Comparison of ENCODE assay signal across 36 cellular contexts in genomic region chr4:145281946-145282345, GRCh38.
"Had no signal": no experiment of that assay in that cellular context is flagged by ENCODE, and none has a peak within 500 bp of the region (broad histone marks: within the 10 kb centered on the region; RNA-seq: fewer than 3 reads in every experiment).

No MANE protein-coding gene starts in this region.

- H3K4me3 Mint-ChIP-seq: activated B cell treated with CpG ODN at 0.5 μM for 24 hours; activated CD4-positive, alpha-beta memory T cell treated with anti-CD3 and anti-CD28 coated beads for 36 hours; activated CD4-positive, alpha-beta T cell treated with anti-CD3 and anti-CD28 coated beads, Interleukin-2, amount 10 ng/mL, durations not matched to agents 24 days and 14 days; activated CD8-positive, alpha-beta T cell treated with anti-CD3 and anti-CD28 coated beads for 36 hours; activated naive CD4-positive, alpha-beta T cell treated with anti-CD3 and anti-CD28 coated beads for 36 hours; activated naive CD8-positive, alpha-beta T cell treated with anti-CD3 and anti-CD28 coated beads for 36 hours; activated T-cell treated with anti-CD3 and anti-CD28 coated beads, Interleukin-2, amount 50 U/mL, for 4 hours; activated T-cell treated with anti-CD3 and anti-CD28 coated beads, Interleukin-2, amount 50 U/mL, for 72 hours; activated T-helper 1 cell treated with anti-CD3 and anti-CD28 coated beads, Interleukin-12 subunit alpha, Interleukin-12 subunit beta, Interleukin-2, Interleukin-4 antibody, amounts not matched to agents 30 ng/mL and 10 ng/mL and 1 ng/mL, durations not matched to agents 14 hours and 24 hours and 36 hours; activated T-helper 17 cell treated with anti-CD3 and anti-CD28 coated beads, Interleukin-2, amount 50 U/mL, for 72 hours; brain; central memory CD8-positive, alpha-beta T cell; T-helper 1 cell treated with Interleukin-12 subunit alpha and Interleukin-12 subunit beta and Interleukin-4 antibody, amounts not matched to agents 30 μg/mL and 1 μg/mL, for 36 hours; T-helper 2 cell treated with Interferon-gamma antibody and Interleukin-4, amounts not matched to agents 5 μg/mL and 100 μg/mL, for 36 hours had no signal

- H3K36me3 ChIP-seq: adrenal gland, ascending aorta, cardiac muscle cell had no signal

- H3K27me3 ChIP-seq: adrenal gland, ascending aorta, cardiac muscle cell had no signal

- H3K36me3 Mint-ChIP-seq: activated CD4-positive, alpha-beta memory T cell treated with anti-CD3 and anti-CD28 coated beads for 36 hours; activated naive CD4-positive, alpha-beta T cell treated with anti-CD3 and anti-CD28 coated beads, Interleukin-2, amount 50 U/mL, for 72 hours; activated naive CD8-positive, alpha-beta T cell treated with anti-CD3 and anti-CD28 coated beads for 36 hours; brain had no signal

- H3K4me1 Mint-ChIP-seq: activated B cell treated with CpG ODN at 0.5 μM for 24 hours; activated CD4-positive, alpha-beta T cell treated with anti-CD3 and anti-CD28 coated beads, Interleukin-2, amount 10 ng/mL, durations not matched to agents 24 days and 14 days; activated T-helper 17 cell treated with anti-CD3 and anti-CD28 coated beads, Interleukin-2, amount 50 U/mL, for 72 hours; central memory CD8-positive, alpha-beta T cell had no signal

- H3K27ac ChIP-seq: adrenal gland, ascending aorta, cardiac muscle cell, VCaP had no signal

- H3K9me3 ChIP-seq: adrenal gland, ascending aorta had no signal

- H3K27me3 Mint-ChIP-seq: activated naive CD8-positive, alpha-beta T cell treated with anti-CD3 and anti-CD28 coated beads for 36 hours had no signal

- H3K4me1 ChIP-seq: adrenal gland had no signal

- ATAC-seq: activated CD8-positive, alpha-beta T cell treated with anti-CD3 and anti-CD28 coated beads for 36 hours; activated naive CD4-positive, alpha-beta T cell treated with anti-CD3 and anti-CD28 coated beads, Interleukin-2, amount 50 U/mL, for 72 hours; activated T-cell treated with anti-CD3 and anti-CD28 coated beads, Interleukin-2, amount 50 U/mL, for 4 hours; activated T-cell treated with anti-CD3 and anti-CD28 coated beads, Interleukin-2, amount 50 U/mL, for 72 hours; activated T-helper 17 cell treated with anti-CD3 and anti-CD28 coated beads, Interleukin-2, amount 50 U/mL, for 72 hours had no signal

- H3K9me3 Mint-ChIP-seq: activated B cell treated with CpG ODN at 0.5 μM for 24 hours; activated CD4-positive, alpha-beta memory T cell treated with anti-CD3 and anti-CD28 coated beads for 36 hours; activated CD4-positive, alpha-beta T cell treated with anti-CD3 and anti-CD28 coated beads, Interleukin-2, amount 10 ng/mL, durations not matched to agents 24 days and 14 days; activated CD8-positive, alpha-beta T cell treated with anti-CD3 and anti-CD28 coated beads for 36 hours; activated naive CD4-positive, alpha-beta T cell treated with anti-CD3 and anti-CD28 coated beads for 36 hours; activated naive CD4-positive, alpha-beta T cell treated with anti-CD3 and anti-CD28 coated beads, Interleukin-2, amount 50 U/mL, for 72 hours; activated naive CD8-positive, alpha-beta T cell treated with anti-CD3 and anti-CD28 coated beads for 36 hours; activated T-cell treated with anti-CD3 and anti-CD28 coated beads, Interleukin-2, amount 50 U/mL, for 4 hours; activated T-cell treated with anti-CD3 and anti-CD28 coated beads, Interleukin-2, amount 50 U/mL, for 72 hours; activated T-helper 1 cell treated with anti-CD3 and anti-CD28 coated beads, Interleukin-12 subunit alpha, Interleukin-12 subunit beta, Interleukin-2, Interleukin-4 antibody, amounts not matched to agents 30 ng/mL and 10 ng/mL and 1 ng/mL, durations not matched to agents 14 hours and 24 hours and 36 hours; activated T-helper 17 cell treated with anti-CD3 and anti-CD28 coated beads, Interleukin-2, amount 50 U/mL, for 72 hours; central memory CD8-positive, alpha-beta T cell; T-helper 1 cell treated with Interleukin-12 subunit alpha and Interleukin-12 subunit beta and Interleukin-4 antibody, amounts not matched to agents 30 μg/mL and 1 μg/mL, for 36 hours; T-helper 2 cell treated with Interferon-gamma antibody and Interleukin-4, amounts not matched to agents 5 μg/mL and 100 μg/mL, for 36 hours had no signal

- H3K4me3 ChIP-seq: adrenal gland, ascending aorta, cardiac muscle cell had no signal

- DNase-seq: activated B cell treated with CpG ODN at 0.5 μM for 24 hours; activated CD4-positive, alpha-beta memory T cell treated with anti-CD3 and anti-CD28 coated beads for 36 hours; activated CD4-positive, alpha-beta T cell treated with anti-CD3 and anti-CD28 coated beads for 4 hours; activated CD4-positive, alpha-beta T cell treated with anti-CD3 and anti-CD28 coated beads, Interleukin-2, amount 10 ng/mL, durations not matched to agents 24 days and 14 days; activated CD4-positive, alpha-beta T cell treated with anti-CD3 and anti-CD28 coated beads, Interleukin-2, amount 50 U/mL, for 1 hour; activated CD4-positive, alpha-beta T cell treated with anti-CD3 and anti-CD28 coated beads, Interleukin-2, amount 50 U/mL, for 4 hours; activated CD4-positive, CD25-positive, alpha-beta regulatory T cell treated with anti-CD3 and anti-CD28 coated beads, Interleukin-2, amount 50 U/mL, for 72 hours; activated CD8-positive, alpha-beta memory T cell treated with anti-CD3 and anti-CD28 coated beads, Interleukin-2, amount 50 U/mL, for 4 hours; activated CD8-positive, alpha-beta T cell treated with anti-CD3 and anti-CD28 coated beads for 36 hours; activated effector memory CD4-positive, alpha-beta T cell treated with anti-CD3 and anti-CD28 coated beads, Interleukin-2, amount 50 U/mL, for 16 hours; activated gamma-delta T cell treated with Interleukin-2 at 50 U/mL for 16 hours; activated naive CD4-positive, alpha-beta T cell; activated naive CD4-positive, alpha-beta T cell treated with anti-CD3 and anti-CD28 coated beads for 36 hours; activated naive CD4-positive, alpha-beta T cell treated with anti-CD3 and anti-CD28 coated beads, Interleukin-2, amount 50 U/mL, for 16 hours; activated naive CD8-positive, alpha-beta T cell treated with anti-CD3 and anti-CD28 coated beads for 36 hours; activated T-cell treated with anti-CD3 and anti-CD28 coated beads for 4 hours; activated T-cell treated with anti-CD3 and anti-CD28 coated beads, Interleukin-2, amount 50 U/mL, for 1 hour; activated T-cell treated with anti-CD3 and anti-CD28 coated beads, Interleukin-2, amount 50 U/mL, for 4 hours; activated T-cell treated with anti-CD3 and anti-CD28 coated beads, Interleukin-2, amount 50 U/mL, for 72 hours; adrenal gland; amniotic stem cell; caudate nucleus; cerebellar nuclear complex; T-helper 1 cell; T-helper 2 cell; T-helper 9 cell had no signal

- H3K27ac Mint-ChIP-seq: activated B cell treated with CpG ODN at 0.5 μM for 24 hours; activated CD4-positive, alpha-beta memory T cell treated with anti-CD3 and anti-CD28 coated beads for 36 hours; activated CD4-positive, alpha-beta T cell treated with anti-CD3 and anti-CD28 coated beads, Interleukin-2, amount 10 ng/mL, durations not matched to agents 24 days and 14 days; activated CD8-positive, alpha-beta T cell treated with anti-CD3 and anti-CD28 coated beads for 36 hours; activated naive CD4-positive, alpha-beta T cell treated with anti-CD3 and anti-CD28 coated beads for 36 hours; activated naive CD4-positive, alpha-beta T cell treated with anti-CD3 and anti-CD28 coated beads, Interleukin-2, amount 50 U/mL, for 72 hours; activated naive CD8-positive, alpha-beta T cell treated with anti-CD3 and anti-CD28 coated beads for 36 hours; activated T-cell treated with anti-CD3 and anti-CD28 coated beads, Interleukin-2, amount 50 U/mL, for 72 hours; activated T-helper 1 cell treated with anti-CD3 and anti-CD28 coated beads, Interleukin-12 subunit alpha, Interleukin-12 subunit beta, Interleukin-2, Interleukin-4 antibody, amounts not matched to agents 30 ng/mL and 10 ng/mL and 1 ng/mL, durations not matched to agents 14 hours and 24 hours and 36 hours; activated T-helper 17 cell treated with anti-CD3 and anti-CD28 coated beads, Interleukin-2, amount 50 U/mL, for 72 hours; brain; T-helper 1 cell treated with Interleukin-12 subunit alpha and Interleukin-12 subunit beta and Interleukin-4 antibody, amounts not matched to agents 30 μg/mL and 1 μg/mL, for 36 hours; T-helper 2 cell treated with Interferon-gamma antibody and Interleukin-4, amounts not matched to agents 5 μg/mL and 100 μg/mL, for 36 hours had no signal
